ENCODE assay signal across 14 cellular contexts in the genomic region with DNA sequence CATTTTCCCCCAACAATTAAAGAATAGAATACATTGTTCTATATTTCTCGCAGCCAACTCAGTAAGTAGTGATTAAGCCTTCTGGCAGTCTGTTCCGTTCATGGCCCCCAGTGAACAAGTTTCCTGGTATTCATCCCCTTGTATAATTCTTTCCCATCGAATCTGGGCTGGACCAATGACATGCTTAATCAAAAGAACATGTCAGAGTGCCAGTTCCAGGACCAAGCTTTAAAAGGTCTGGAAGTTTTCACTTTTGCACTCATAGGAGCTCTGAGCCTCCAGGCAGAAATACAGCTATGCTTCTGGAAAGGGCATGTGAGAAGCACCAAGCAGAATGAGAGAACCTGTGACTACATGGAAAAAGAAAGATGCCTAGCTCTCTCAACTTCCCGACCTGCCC. TPM values are rescaled to one million over a fixed set of nuclear protein-coding genes. Genes with fewer than 3 reads are reported as not detected.
DNase-seq lines count a peak whose midpoint lies in the region; ATAC-seq and TF ChIP-seq lines count a peak whose summit lies in the region.
"Had no signal": no experiment of that assay in that cellular context is flagged by ENCODE, and none has a peak within 500 bp of the region (broad histone marks: within the 10 kb centered on the region; RNA-seq: fewer than 3 reads in every experiment).

No MANE protein-coding gene starts in this region.

- H3K79me2 ChIP-seq in OCI-LY7 (ENCODE audit: insufficient read depth, low read depth, low read length): no peaks in the 10 kb centered on the region

- no peaks in the 10 kb centered on the region for H3K9me2 ChIP-seq in OCI-LY7 (ENCODE audit: insufficient read depth, low read length)

- H3K9me3 ChIP-seq in prostate gland: no peaks in the 10 kb centered on the region
- H3K9me3 ChIP-seq in OCI-LY7 (ENCODE audit: low read length): no peaks in the 10 kb centered on the region
- H3K9me3 ChIP-seq in stomach: no peaks in the 10 kb centered on the region
- H3K9me3 ChIP-seq: BLaER1, gastrocnemius medialis, vagina had no signal

- H2AFZ ChIP-seq in OCI-LY7 (ENCODE audit: low read length): no peak overlapping the region

- no peak overlapping the region for H3K4me3 ChIP-seq in prostate gland
- H3K4me3 ChIP-seq in OCI-LY7 (ENCODE audit: low read depth, low read length, poor library complexity, severe bottlenecking): no peak overlapping the region
- H3K4me3 ChIP-seq in stomach: no peak overlapping the region
- H3K4me3 ChIP-seq: BLaER1, gastrocnemius medialis, vagina had no signal

- H4K20me1 ChIP-seq in OCI-LY7 (ENCODE audit: insufficient read depth, low read length): no peaks in the 10 kb centered on the region
- H4K20me1 ChIP-seq: BLaER1 had no signal

- H3K27ac ChIP-seq in foreskin keratinocyte (no peak overlapping the region), prostate gland (no peak overlapping the region), OCI-LY7 (ENCODE audit: low read depth, low read length, poor library complexity, severe bottlenecking) (no peak overlapping the region), stomach (no peak overlapping the region)
- H3K27ac ChIP-seq: BLaER1, gastrocnemius medialis, vagina had no signal

- no peaks in the 10 kb centered on the region for H3K36me3 Mint-ChIP-seq in stimulated activated naive CD8-positive, alpha-beta T cell treated with anti-CD3 and anti-CD28 coated beads, Interleukin-15, Interleukin-2, amounts not matched to agents 100 ng/mL and 50 ng/mL, for 24 hours (ENCODE audit: low read depth)
- H3K36me3 Mint-ChIP-seq in activated T-helper 17 cell treated with anti-CD3 and anti-CD28 coated beads, Interleukin-2, amount 50 U/mL, for 72 hours (ENCODE audit: low read depth): no peaks in the 10 kb centered on the region

- H3K4me3 Mint-ChIP-seq in stimulated activated naive CD8-positive, alpha-beta T cell treated with anti-CD3 and anti-CD28 coated beads, Interleukin-15, Interleukin-2, amounts not matched to agents 100 ng/mL and 50 ng/mL, for 24 hours: no peak overlapping the region
- H3K4me3 Mint-ChIP-seq in activated T-helper 17 cell treated with anti-CD3 and anti-CD28 coated beads, Interleukin-2, amount 50 U/mL, for 72 hours: peak overlapping the region; percentile 35
- H3K4me3 Mint-ChIP-seq: activated B cell treated with CpG ODN at 0.5 μM for 24 hours; activated T-cell treated with anti-CD3 and anti-CD28 coated beads, Interleukin-2, amount 50 U/mL, for 72 hours had no signal

- BruUV-seq in OCI-LY7 (replicated peaks; lab: Mats Ljungman, UMichigan): no TSS peak

- WGBS in prostate gland: 59% methylated on average over 4 of the region's 4 CpGs
- WGBS in stomach, 5 donors: 58 to 79% (median 70%) methylated on average over 4 of the region's 4 CpGs

- POLR2A ChIA-PET in OCI-LY7 (lab: Charles Lee): interaction anchor here (0.6 to 0.7 kb wide), 2 partner anchors 42 to 175 kb away, joined by 3 to 4 read pairs; no protein-coding TSS in a partner anchor

- H3K36me3 ChIP-seq in prostate gland (no peaks in the 10 kb centered on the region), OCI-LY7 (ENCODE audit: insufficient read depth, low read length) (no peaks in the 10 kb centered on the region), stomach (no peaks in the 10 kb centered on the region)
- H3K36me3 ChIP-seq: BLaER1, gastrocnemius medialis, vagina had no signal

- CTCF ChIA-PET in OCI-LY7 (lab: Charles Lee; ENCODE audit: unreplicated experiment): no interaction called here

- no peak for TF ChIP-seq CTCF in foreskin keratinocyte (conservative IDR thresholded peaks at IDR 0.05)
- no peak for TF ChIP-seq CTCF in prostate gland (IDR thresholded peaks at IDR 0.05)
- TF ChIP-seq CTCF in OCI-LY7 (conservative IDR thresholded peaks at IDR 0.05; ENCODE audit: low read length): no peak
- TF ChIP-seq CTCF in stomach (IDR thresholded peaks at IDR 0.05): no peak

- H3K27ac Mint-ChIP-seq in stimulated activated naive CD8-positive, alpha-beta T cell treated with anti-CD3 and anti-CD28 coated beads, Interleukin-15, Interleukin-2, amounts not matched to agents 100 ng/mL and 50 ng/mL, for 24 hours: peak overlapping the region; percentile 28
- no peak overlapping the region for H3K27ac Mint-ChIP-seq in activated T-helper 17 cell treated with anti-CD3 and anti-CD28 coated beads, Interleukin-2, amount 50 U/mL, for 72 hours
- H3K27ac Mint-ChIP-seq: activated B cell treated with CpG ODN at 0.5 μM for 24 hours; activated T-cell treated with anti-CD3 and anti-CD28 coated beads, Interleukin-2, amount 50 U/mL, for 72 hours had no signal

- TF ChIP-seq POLR2A in prostate gland (IDR thresholded peaks at IDR 0.05) (no peak), stomach (IDR thresholded peaks at IDR 0.05) (no peak)

- H3K9me3 Mint-ChIP-seq in stimulated activated naive CD8-positive, alpha-beta T cell treated with anti-CD3 and anti-CD28 coated beads, Interleukin-15, Interleukin-2, amounts not matched to agents 100 ng/mL and 50 ng/mL, for 24 hours: no peaks in the 10 kb centered on the region
- H3K9me3 Mint-ChIP-seq in activated T-helper 17 cell treated with anti-CD3 and anti-CD28 coated beads, Interleukin-2, amount 50 U/mL, for 72 hours: no peaks in the 10 kb centered on the region
- H3K9me3 Mint-ChIP-seq: activated B cell treated with CpG ODN at 0.5 μM for 24 hours; activated T-cell treated with anti-CD3 and anti-CD28 coated beads, Interleukin-2, amount 50 U/mL, for 72 hours had no signal

- H3K4me1 ChIP-seq in foreskin keratinocyte: peaks cover 22% of the 10 kb centered on the region
- no peaks in the 10 kb centered on the region for H3K4me1 ChIP-seq in prostate gland (replicated peaks)
- H3K4me1 ChIP-seq in OCI-LY7 (ENCODE audit: insufficient read depth, low read length, poor library complexity, severe bottlenecking): no peaks in the 10 kb centered on the region
- no peaks in the 10 kb centered on the region for H3K4me1 ChIP-seq in stomach
- H3K4me1 ChIP-seq: gastrocnemius medialis had no signal

- no peak for ATAC-seq in stimulated activated naive CD8-positive, alpha-beta T cell treated with anti-CD3 and anti-CD28 coated beads, Interleukin-15, Interleukin-2, amounts not matched to agents 100 U/mL and 50 U/mL, for 24 hours
- no peak for ATAC-seq in activated T-helper 17 cell treated with anti-CD3 and anti-CD28 coated beads, Interleukin-2, amount 50 U/mL, for 72 hours (replicated peaks)
- ATAC-seq in foreskin keratinocyte: peak; percentile 64
- ATAC-seq: activated T-cell treated with anti-CD3 and anti-CD28 coated beads, Interleukin-2, amount 50 U/mL, for 72 hours; gastrocnemius medialis had no signal

- no peak for DNase-seq in stimulated activated naive CD8-positive, alpha-beta T cell treated with anti-CD3 and anti-CD28 coated beads, Interleukin-15, Interleukin-2, amounts not matched to agents 100 U/mL and 50 U/mL, for 24 hours
- DNase-seq in foreskin keratinocyte: peak; percentile 37 to 67
- DNase-seq in prostate gland (ENCODE audit: low spot score): no peak
- DNase-seq in OCI-LY7 (ENCODE audit: low spot score): no peak
- DNase-seq in NCI-H2107 treated with DMSO at 0.1 percent for 48 hours (lab: John Stamatoyannopoulos, UW; ENCODE audit: unreplicated experiment): no peak
- DNase-seq in stomach: no peak
- DNase-seq: activated B cell treated with CpG ODN at 0.5 μM for 24 hours; activated T-cell treated with anti-CD3 and anti-CD28 coated beads, Interleukin-2, amount 50 U/mL, for 72 hours; gastrocnemius medialis; left cardiac atrium had no signal

- no peaks in the 10 kb centered on the region for H3K27me3 ChIP-seq in foreskin keratinocyte
- H3K27me3 ChIP-seq in prostate gland (replicated peaks; ENCODE audit: insufficient read depth): no peaks in the 10 kb centered on the region
- H3K27me3 ChIP-seq in stomach: no peaks in the 10 kb centered on the region
- H3K27me3 ChIP-seq: BLaER1, gastrocnemius medialis, vagina had no signal

- peaks cover 22% of the 10 kb centered on the region for H3K4me1 Mint-ChIP-seq in stimulated activated naive CD8-positive, alpha-beta T cell treated with anti-CD3 and anti-CD28 coated beads, Interleukin-15, Interleukin-2, amounts not matched to agents 100 ng/mL and 50 ng/mL, for 24 hours (ENCODE audit: low read depth)
- peaks cover 18% of the 10 kb centered on the region for H3K4me1 Mint-ChIP-seq in activated T-helper 17 cell treated with anti-CD3 and anti-CD28 coated beads, Interleukin-2, amount 50 U/mL, for 72 hours
- H3K4me1 Mint-ChIP-seq: activated B cell treated with CpG ODN at 0.5 μM for 24 hours had no signal

- no peak overlapping the region for H3K4me2 ChIP-seq in OCI-LY7 (ENCODE audit: low read length)

- intact Hi-C loops in prostate gland (cut with DNase I): no loop called here
- intact Hi-C loops in OCI-LY7 (cut with micrococcal nuclease; ENCODE audit: unreplicated experiment): no loop called here
- intact Hi-C loops in stomach (cut with DNase I; ENCODE audit: low total_unique reads): no loop called here

- no peak for TF ChIP-seq EP300 in stomach (IDR thresholded peaks at IDR 0.05)

- no peaks in the 10 kb centered on the region for H3K27me3 Mint-ChIP-seq in stimulated activated naive CD8-positive, alpha-beta T cell treated with anti-CD3 and anti-CD28 coated beads, Interleukin-15, Interleukin-2, amounts not matched to agents 100 ng/mL and 50 ng/mL, for 24 hours
- no peaks in the 10 kb centered on the region for H3K27me3 Mint-ChIP-seq in activated T-helper 17 cell treated with anti-CD3 and anti-CD28 coated beads, Interleukin-2, amount 50 U/mL, for 72 hours

RNA-seq across cellular contexts. Expression of gene DPYD, which starts 22.5 kb away (rescaled TPM):
- total RNA-seq in activated T-helper 17 cell treated with anti-CD3 and anti-CD28 coated beads, Interleukin-2, amount 50 U/mL, for 72 hours: 10 to 100 TPM; 11.1 to 11.5 TPM
- 2.8 and 3.0 TPM in 2 replicates for total RNA-seq in foreskin keratinocyte
- polyA plus RNA-seq in foreskin keratinocyte: 0.71 and 0.94 TPM in 2 replicates
- total RNA-seq in prostate gland: 10 to 100 TPM; 18.2 to 19.7 TPM
- 3.9 and 5.5 TPM in 2 replicates for total RNA-seq in OCI-LY7 (2014; rRNA removed; shearing (Covaris generic))
- 13.4 and 15.2 TPM in 2 replicates for total RNA-seq in OCI-LY7 (2022)
- total RNA-seq in stomach: 10 to 100 TPM; 16.2 to 58.2 (median 22.7) TPM
- 10 to 100 TPM in 1 of 3 donors, 1 to 10 TPM in 2; 7.5 to 11.9 (median 8.3) TPM for polyA plus RNA-seq in stomach

Comparison
In these comparisons a context has a peak if more than half of its experiments do, and no peak if none do; other contexts are left out.
1. DNase-seq: peak in foreskin keratinocyte (2 of 2); none in stimulated activated naive CD8-positive, alpha-beta T cell treated with anti-CD3 and anti-CD28 coated beads, Interleukin-15, Interleukin-2, amounts not matched to agents 100 U/mL and 50 U/mL, for 24 hours (single experiment), prostate gland (single experiment), OCI-LY7 (single experiment), NCI-H2107 treated with DMSO at 0.1 percent for 48 hours (single experiment) and stomach (single experiment).